8 cellular contexts compared by ENCODE assay signal in genomic region chr16:29144670-29145065, GRCh38.
A peak's percentile ranks its signal among the peaks of the same experiment; 100 is the strongest.
DNase-seq lines count a peak whose midpoint lies in the region; ATAC-seq, FAIRE-seq and TF ChIP-seq lines count a peak whose summit lies in the region.
"Not testable (repeated sequence)": the region's sequence is repeated elsewhere in the genome, so short reads cannot be mapped to it uniquely, and the experiment has no call there.

No MANE protein-coding gene starts in this region.

- H4K20me1 ChIP-seq in mammary epithelial cell (ENCODE audit: insufficient read depth, low read length): not testable (repeated sequence)

- H3K4me3 ChIP-seq in mammary epithelial cell (replicated peaks in 1 of 3; ENCODE audit: insufficient read depth in 1 of 3, low read depth in 2 of 3, low read length in 3 of 3); kidney (ENCODE audit: low read length in 2 of 2); ovary; testis: not testable (repeated sequence)

- not testable (repeated sequence) for H3K9me3 Mint-ChIP-seq in CD4-positive, alpha-beta T cell; T-cell; mesothelial cell of epicardium

- H3K27me3 ChIP-seq in CD4-positive, alpha-beta T cell (ENCODE audit: control insufficient read depth, insufficient read depth, low read length); mammary epithelial cell (ENCODE audit: insufficient read depth, low read length); ovary; testis: not testable (repeated sequence)

- not testable (repeated sequence) for FAIRE-seq in kidney (lab: Jason Lieb, UNC)

- not testable (repeated sequence) for DNase-seq in CD4-positive, alpha-beta T cell; T-cell; mammary epithelial cell; mesothelial cell of epicardium (ENCODE audit: low spot score in 2 of 2, unreplicated experiment in 2 of 2)
- DNase-seq in Right ventricle myocardium inferior (ENCODE audit: missing footprints) (peak; percentile 6), kidney (peak; percentile 51), ovary (peak; percentile 63 to 74 (median 67)), testis (peak; percentile 71)

- in situ Hi-C loops in mammary epithelial cell (cut with MboI; ENCODE audit: low sequenced_read_pairs in 2 of 2): not testable (repeated sequence)

- peaks cover 34% of the 10 kb centered on the region for H3K4me1 Mint-ChIP-seq in CD4-positive, alpha-beta T cell (ENCODE audit: low read depth)
- H3K4me1 Mint-ChIP-seq in T-cell (peaks cover 35 to 41% (median 40%) of the 10 kb centered on the region in 3 donors), mesothelial cell of epicardium (peaks cover 23% of the 10 kb centered on the region)

- H3K27ac ChIP-seq in CD4-positive, alpha-beta T cell (ENCODE audit: low read depth, low read length); mammary epithelial cell (ENCODE audit: insufficient read depth, low read depth, low read length); kidney (ENCODE audit: low read depth in 2 of 2, low read length in 2 of 2): not testable (repeated sequence)
- H3K27ac ChIP-seq in ovary (peak overlapping the region; percentile 73 to 75), testis (peak overlapping the region; percentile 7 to 61)

- H3K4me3 Mint-ChIP-seq in CD4-positive, alpha-beta T cell; T-cell; mesothelial cell of epicardium: not testable (repeated sequence)

- CTCF ChIA-PET in CD4-positive, alpha-beta T cell (lab: Charles Lee); T-cell (lab: Charles Lee); mammary epithelial cell (lab: Charles Lee; ENCODE audit: low non-redundant PET): not testable (repeated sequence)

- not testable (repeated sequence) for H3K27me3 Mint-ChIP-seq in CD4-positive, alpha-beta T cell; T-cell; mesothelial cell of epicardium (ENCODE audit: low read depth)

- not testable (repeated sequence) for TF ChIP-seq EP300 in ovary (IDR thresholded peaks at IDR 0.05)

- H3K79me2 ChIP-seq in mammary epithelial cell (ENCODE audit: insufficient read depth, low read length): not testable (repeated sequence)

- H3K36me3 ChIP-seq in mammary epithelial cell (ENCODE audit: insufficient read depth, low read length); kidney (ENCODE audit: control insufficient read depth in 1 of 2, insufficient read depth in 2 of 2, low read length in 2 of 2); ovary; testis (ENCODE audit: low read depth, missing control alignments): not testable (repeated sequence)

- peaks cover 26% of the 10 kb centered on the region for H3K36me3 Mint-ChIP-seq in CD4-positive, alpha-beta T cell (ENCODE audit: low read depth)
- peaks cover 12% of the 10 kb centered on the region for H3K36me3 Mint-ChIP-seq in T-cell
- H3K36me3 Mint-ChIP-seq in mesothelial cell of epicardium: not testable (repeated sequence)

- WGBS in mammary epithelial cell (ENCODE audit: low coverage, missing lambda C conversion rate): 40% methylated on average over 11 of the region's 15 CpGs
- 48 to 51% (median 49%) methylated on average over 12 to 15 of the region's 15 CpGs for WGBS in ovary, 3 donors
- WGBS in testis, 2 donors: 26 to 39% methylated on average over 5 to 7 of the region's 15 CpGs

- H3K4me2 ChIP-seq in mammary epithelial cell (ENCODE audit: insufficient read depth, low read depth, low read length): peak overlapping the region; percentile 9

- not testable (repeated sequence) for TF ChIP-seq POLR2A in ovary (IDR thresholded peaks at IDR 0.05); testis (IDR thresholded peaks at IDR 0.05)

- intact Hi-C loops in CD4-positive, alpha-beta T cell (cut with DNase I, micrococcal nuclease); mammary epithelial cell (cut with micrococcal nuclease); Right ventricle myocardium inferior (cut with DNase I); kidney (cut with DNase I); ovary (cut with DNase I); testis (cut with DNase I; ENCODE audit: low total_unique reads): not testable (repeated sequence)

- not testable (repeated sequence) for TF ChIP-seq CTCF in CD4-positive, alpha-beta T cell (IDR thresholded peaks at IDR 0.05); mammary epithelial cell (conservative IDR thresholded peaks at IDR 0.05 in 1 of 2, IDR thresholded peaks at IDR 0.05 in 1 of 2; ENCODE audit: extremely low read depth in 1 of 2, insufficient read depth in 1 of 2, low read depth in 1 of 2, low read length in 2 of 2); kidney (IDR thresholded peaks at IDR 0.05; ENCODE audit: borderline replicate concordance, extremely low read depth, insufficient read depth); mesothelial cell of epicardium (IDR thresholded peaks at IDR 0.05; ENCODE audit: unreplicated experiment); ovary (IDR thresholded peaks at IDR 0.05); testis (IDR thresholded peaks at IDR 0.05)

- H3K9me3 ChIP-seq in CD4-positive, alpha-beta T cell (ENCODE audit: control insufficient read depth, low read length); mammary epithelial cell (replicated peaks; ENCODE audit: insufficient read depth, low read length); kidney (ENCODE audit: control insufficient read depth in 1 of 2, low read length in 2 of 2); ovary; testis: not testable (repeated sequence)

- not testable (repeated sequence) for BruUV-seq in mammary epithelial cell (replicated peaks; lab: Mats Ljungman, UMichigan)

- H2AFZ ChIP-seq in mammary epithelial cell (ENCODE audit: low read depth, low read length): peak overlapping the region; percentile 62

- peaks cover 13% of the 10 kb centered on the region for H3K4me1 ChIP-seq in mammary epithelial cell (ENCODE audit: insufficient read depth, low read length)
- H3K4me1 ChIP-seq in kidney (ENCODE audit: control insufficient read depth in 1 of 2, insufficient read depth in 1 of 2, low read depth in 1 of 2, low read length in 2 of 2): not testable (repeated sequence)
- H3K4me1 ChIP-seq in ovary (ENCODE audit: insufficient read depth): peaks cover 11% of the 10 kb centered on the region
- H3K4me1 ChIP-seq in testis: peaks cover 13% of the 10 kb centered on the region

- POLR2A ChIA-PET in CD4-positive, alpha-beta T cell (lab: Charles Lee); T-cell (lab: Charles Lee): not testable (repeated sequence)

- H3K9ac ChIP-seq in mammary epithelial cell (ENCODE audit: insufficient read depth, low read length); kidney (ENCODE audit: low read length in 2 of 2): not testable (repeated sequence)

- dilution Hi-C loops in mammary epithelial cell (cut with HindIII; ENCODE audit: low sequenced_read_pairs): not testable (repeated sequence)

- not testable (repeated sequence) for ATAC-seq in CD4-positive, alpha-beta T cell (ENCODE audit: poor library complexity); T-cell (replicated peaks in 1 of 4); Right ventricle myocardium inferior

- peak overlapping the region; percentile 97 for H3K27ac Mint-ChIP-seq in CD4-positive, alpha-beta T cell
- peak overlapping the region; percentile 27 to 68 for H3K27ac Mint-ChIP-seq in T-cell
- H3K27ac Mint-ChIP-seq in mesothelial cell of epicardium: peak overlapping the region; percentile 47

Comparison
In these comparisons a context has a peak if more than half of its experiments do, and no peak if none do; other contexts are left out.
1. H3K27ac Mint-ChIP-seq: peak in every context shown above with its lines; median percentile 97 in CD4-positive, alpha-beta T cell; 48 in T-cell; 47 in mesothelial cell of epicardium.